In the genomic region with DNA sequence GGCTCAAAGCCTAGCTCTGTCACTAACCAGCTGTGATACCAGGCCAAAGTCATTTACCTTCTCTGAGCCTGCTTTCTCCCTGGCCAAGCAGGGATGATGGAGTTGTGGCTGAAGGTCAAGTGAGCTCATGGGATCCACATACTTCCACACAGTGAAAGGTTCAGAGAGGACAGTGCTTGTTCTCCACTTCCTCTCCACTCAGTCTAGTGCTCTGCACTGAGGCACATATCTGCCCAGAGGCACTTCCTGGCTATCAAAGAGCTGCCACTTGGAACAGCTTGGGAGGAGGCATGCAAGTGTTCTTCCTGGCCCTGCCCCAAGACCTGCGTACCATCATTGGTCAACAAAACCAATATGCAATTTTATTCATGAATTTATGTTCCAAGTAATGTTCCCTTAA, we compare ENCODE assay signal across 19 cellular contexts.
A peak's percentile ranks its signal among the peaks of the same experiment; 100 is the strongest.
DNase-seq lines count a peak whose midpoint lies in the region; ATAC-seq and TF ChIP-seq lines count a peak whose summit lies in the region.
"Had no signal": no experiment of that assay in that cellular context is flagged by ENCODE, and none has a peak within 500 bp of the region (broad histone marks: within the 10 kb centered on the region; RNA-seq: fewer than 3 reads in every experiment).

No MANE protein-coding gene starts in this region.

- H3K79me2 ChIP-seq in mammary epithelial cell (ENCODE audit: insufficient read depth, low read length): peaks cover 19% of the 10 kb centered on the region

- in situ Hi-C loops in mammary epithelial cell (cut with MboI; ENCODE audit: low sequenced_read_pairs in 2 of 2): no loop called here

- H3K9me3 ChIP-seq in mammary epithelial cell (replicated peaks; ENCODE audit: insufficient read depth, low read length) (no peaks in the 10 kb centered on the region), mucosa of descending colon (no peaks in the 10 kb centered on the region)
- H3K9me3 ChIP-seq: Peyer's patch had no signal

- ATAC-seq in foreskin keratinocyte (peak; percentile 53), mucosa of descending colon (peak; percentile 49)
- ATAC-seq: GM23338, HepG2 had no signal

- WGBS in mammary epithelial cell (ENCODE audit: low coverage, missing lambda C conversion rate): 0% methylated on average over 1 of the region's 1 CpG

- H2AFZ ChIP-seq in mammary epithelial cell (ENCODE audit: low read depth, low read length): no peak overlapping the region
- H2AFZ ChIP-seq: GM23338 had no signal

- dilution Hi-C loops in mammary epithelial cell (cut with HindIII; ENCODE audit: low sequenced_read_pairs): no loop called here

- BruUV-seq in mammary epithelial cell (replicated peaks; lab: Mats Ljungman, UMichigan): no TSS peak

- H3K27ac ChIP-seq in mammary epithelial cell (ENCODE audit: insufficient read depth, low read depth, low read length) (no peak overlapping the region), foreskin keratinocyte (no peak overlapping the region)
- H3K27ac ChIP-seq: 22Rv1, Peyer's patch had no signal

- no peak overlapping the region for H3K9ac ChIP-seq in mammary epithelial cell (ENCODE audit: insufficient read depth, low read length)

- TF ChIP-seq CTCF in mammary epithelial cell (conservative IDR thresholded peaks at IDR 0.05 in 1 of 2, IDR thresholded peaks at IDR 0.05 in 1 of 2; ENCODE audit: extremely low read depth in 1 of 2, insufficient read depth in 1 of 2, low read depth in 1 of 2, low read length in 2 of 2): no peak
- TF ChIP-seq CTCF in foreskin keratinocyte (conservative IDR thresholded peaks at IDR 0.05): no peak
- TF ChIP-seq CTCF in mucosa of descending colon (IDR thresholded peaks at IDR 0.05): no peak

- DNase-seq in DMS53 (lab: John Stamatoyannopoulos, UW) (peak; percentile 28), DMS53 treated with DMSO at 0.1 percent for 48 hours (lab: John Stamatoyannopoulos, UW; ENCODE audit: unreplicated experiment) (no peak), mammary epithelial cell (peak; percentile 31), foreskin keratinocyte (peak; percentile 9 to 56), mucosa of descending colon (no peak), NCI-H1694 (lab: John Stamatoyannopoulos, UW) (no peak), DMS79 treated with DMSO at 0.1 percent for 48 hours (lab: John Stamatoyannopoulos, UW) (no peak)
- DNase-seq in activated CD4-positive, alpha-beta T cell treated with anti-CD3 and anti-CD28 coated beads, Interleukin-2, amount 50 U/mL, for 1 hour: no peak
- DNase-seq: CD8-positive, alpha-beta memory T cell; DMS 273 treated with DMSO at 0.1 percent for 48 hours; GDM1; NCI-H1105 treated with DMSO at 0.1 percent for 48 hours; NCI-H1930; NCI-H2171 treated with DMSO at 0.1 percent for 48 hours; Peyer's patch; SHP77 treated with DMSO at 0.1 percent for 48 hours had no signal

- no peak overlapping the region for H3K4me3 ChIP-seq in mammary epithelial cell (replicated peaks in 1 of 3; ENCODE audit: insufficient read depth in 1 of 3, low read depth in 2 of 3, low read length in 3 of 3)
- no peak overlapping the region for H3K4me3 ChIP-seq in mucosa of descending colon
- H3K4me3 ChIP-seq: GM23338, Peyer's patch had no signal

- H3K27me3 ChIP-seq in mammary epithelial cell (ENCODE audit: insufficient read depth, low read length) (no peaks in the 10 kb centered on the region), foreskin keratinocyte (no peaks in the 10 kb centered on the region)
- H3K27me3 ChIP-seq: Peyer's patch had no signal

- CTCF ChIA-PET in mammary epithelial cell (lab: Charles Lee; ENCODE audit: low non-redundant PET): no interaction called here

- H3K4me1 ChIP-seq in mammary epithelial cell (ENCODE audit: insufficient read depth, low read length) (peaks cover 14% of the 10 kb centered on the region), foreskin keratinocyte (peaks cover 9% of the 10 kb centered on the region), mucosa of descending colon (ENCODE audit: low read depth) (no peaks in the 10 kb centered on the region)
- H3K4me1 ChIP-seq: Peyer's patch had no signal

- no peaks in the 10 kb centered on the region for H3K36me3 ChIP-seq in mammary epithelial cell (ENCODE audit: insufficient read depth, low read length)
- no peaks in the 10 kb centered on the region for H3K36me3 ChIP-seq in mucosa of descending colon (ENCODE audit: low read depth)

- no peak overlapping the region for H3K4me2 ChIP-seq in mammary epithelial cell (ENCODE audit: insufficient read depth, low read depth, low read length)
- H3K4me2 ChIP-seq: GM23338 had no signal

- H4K20me1 ChIP-seq in mammary epithelial cell (ENCODE audit: insufficient read depth, low read length): no peaks in the 10 kb centered on the region

- intact Hi-C loops in mammary epithelial cell (cut with micrococcal nuclease): loop anchor here (1.0 kb wide), 1 partner anchor 33 kb away; no protein-coding TSS in a partner anchor
- intact Hi-C loops in mucosa of descending colon (cut with DNase I, micrococcal nuclease): no loop called here

Comparison
In these comparisons a context has a peak if more than half of its experiments do, and no peak if none do; other contexts are left out.
1. DNase-seq: peak in DMS53 (single experiment), mammary epithelial cell (single experiment) and foreskin keratinocyte (2 of 2); none in DMS53 treated with DMSO at 0.1 percent for 48 hours (single experiment), mucosa of descending colon (0 of 3), NCI-H1694 (single experiment), DMS79 treated with DMSO at 0.1 percent for 48 hours (single experiment) and activated CD4-positive, alpha-beta T cell treated with anti-CD3 and anti-CD28 coated beads, Interleukin-2, amount 50 U/mL, for 1 hour (single experiment).